Comparison of ENCODE assay signal across 1 cellular context in the genomic region with DNA sequence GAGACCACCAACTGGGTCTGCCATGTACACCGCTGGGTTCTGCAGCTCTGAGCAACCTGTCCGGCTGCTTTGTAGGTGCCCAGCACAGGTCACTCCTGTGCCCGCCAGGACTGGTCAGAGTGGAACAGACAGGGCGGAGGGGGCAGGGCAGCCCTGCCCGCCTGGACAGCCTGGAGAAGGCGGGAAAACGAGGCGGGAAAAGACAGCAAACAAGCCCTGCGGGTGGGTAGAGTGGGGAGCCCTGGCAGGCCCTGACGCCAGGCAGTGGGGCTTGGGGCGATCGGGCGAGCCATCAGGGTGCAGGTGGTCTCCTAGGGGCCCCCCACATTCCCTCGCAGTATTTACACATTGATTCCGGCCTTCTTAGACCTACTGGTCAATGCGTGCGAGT.
TF ChIP-seq lines count a peak whose summit lies in the region.

No MANE protein-coding gene starts in this region.

TF ChIP-seq in HEK293, 187 proteins besides CTCF, POLR2A, EP300 and RAD21 (continued from another document):
- TF ChIP-seq, protein P1, sequence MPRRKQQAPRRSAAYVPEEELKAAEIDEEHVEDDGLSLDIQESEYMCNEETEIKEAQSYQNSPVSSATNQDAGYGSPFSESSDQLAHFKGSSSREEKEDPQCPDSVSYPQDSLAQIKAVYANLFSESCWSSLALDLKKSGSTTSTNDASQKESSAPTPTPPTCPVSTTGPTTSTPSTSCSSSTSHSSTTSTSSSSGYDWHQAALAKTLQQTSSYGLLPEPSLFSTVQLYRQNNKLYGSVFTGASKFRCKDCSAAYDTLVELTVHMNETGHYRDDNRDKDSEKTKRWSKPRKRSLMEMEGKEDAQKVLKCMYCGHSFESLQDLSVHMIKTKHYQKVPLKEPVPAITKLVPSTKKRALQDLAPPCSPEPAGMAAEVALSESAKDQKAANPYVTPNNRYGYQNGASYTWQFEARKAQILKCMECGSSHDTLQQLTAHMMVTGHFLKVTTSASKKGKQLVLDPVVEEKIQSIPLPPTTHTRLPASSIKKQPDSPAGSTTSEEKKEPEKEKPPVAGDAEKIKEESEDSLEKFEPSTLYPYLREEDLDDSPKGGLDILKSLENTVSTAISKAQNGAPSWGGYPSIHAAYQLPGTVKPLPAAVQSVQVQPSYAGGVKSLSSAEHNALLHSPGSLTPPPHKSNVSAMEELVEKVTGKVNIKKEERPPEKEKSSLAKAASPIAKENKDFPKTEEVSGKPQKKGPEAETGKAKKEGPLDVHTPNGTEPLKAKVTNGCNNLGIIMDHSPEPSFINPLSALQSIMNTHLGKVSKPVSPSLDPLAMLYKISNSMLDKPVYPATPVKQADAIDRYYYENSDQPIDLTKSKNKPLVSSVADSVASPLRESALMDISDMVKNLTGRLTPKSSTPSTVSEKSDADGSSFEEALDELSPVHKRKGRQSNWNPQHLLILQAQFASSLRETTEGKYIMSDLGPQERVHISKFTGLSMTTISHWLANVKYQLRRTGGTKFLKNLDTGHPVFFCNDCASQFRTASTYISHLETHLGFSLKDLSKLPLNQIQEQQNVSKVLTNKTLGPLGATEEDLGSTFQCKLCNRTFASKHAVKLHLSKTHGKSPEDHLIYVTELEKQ (tag by site-specific recombination; IDR thresholded peaks at IDR 0.05; ENCODE audit: borderline replicate concordance) = no peak
- no peak for TF ChIP-seq ZNF155 (tag by site-specific recombination; IDR thresholded peaks at IDR 0.05)
